9 cellular contexts compared by ENCODE assay signal in genomic region chr9:135961811-135962695, GRCh38. TPM values are rescaled to one million over a fixed set of nuclear protein-coding genes. Genes with fewer than 3 reads are reported as not detected.
DNase-seq lines count a peak whose midpoint lies in the region; ATAC-seq, FAIRE-seq and TF ChIP-seq lines count a peak whose summit lies in the region.
"Had no signal": no experiment of that assay in that cellular context is flagged by ENCODE, and none has a peak within 500 bp of the region (broad histone marks: within the 10 kb centered on the region; RNA-seq: fewer than 3 reads in every experiment).

No MANE protein-coding gene starts in this region.

- H3K79me2 ChIP-seq in DOHH2 (ENCODE audit: control insufficient read depth, low read length) = peaks cover 40% of the 10 kb centered on the region

- POLR2A ChIA-PET in A549 (lab: Yijun Ruan, JAX) = interaction anchor here (1.0 kb wide), 1 partner anchor 55 kb away, joined by 4 read pairs; the partner anchor contains the start of gene CAMSAP1

- TF ChIP-seq CTCF in A549 (IDR thresholded peaks at IDR 0.05) (no peak), DOHH2 (IDR thresholded peaks at IDR 0.05; ENCODE audit: low read depth, low read length, poor library complexity, severe bottlenecking) (no peak), upper lobe of right lung (IDR thresholded peaks at IDR 0.05) (no peak)

- H3K27me3 ChIP-seq in DOHH2 (ENCODE audit: control insufficient read depth, low read length) (no peaks in the 10 kb centered on the region), upper lobe of right lung (no peaks in the 10 kb centered on the region)
- H3K27me3 ChIP-seq: heart right ventricle had no signal

- peak overlapping the region; percentile 72 for H3K4me2 ChIP-seq in A549
- peak overlapping the region; percentile 62 for H3K4me2 ChIP-seq in DOHH2 (ENCODE audit: low read length)

- 48% methylated on average over 15 of the region's 15 CpGs for WGBS in A549 (ENCODE audit: missing lambda C conversion rate)

- H3K4me3 ChIP-seq in A549 (peak overlapping the region; percentile 19), DOHH2 (ENCODE audit: low read length) (peak overlapping the region; percentile 66), SK-N-MC (peak overlapping the region; percentile 77), upper lobe of right lung (no peak overlapping the region)

- H3K36me3 ChIP-seq in DOHH2 (ENCODE audit: control insufficient read depth, low read length) = peaks cover 9% of the 10 kb centered on the region; the same call in 1 of the 2 replicates
- no peaks in the 10 kb centered on the region for H3K36me3 ChIP-seq in SK-N-MC (ENCODE audit: insufficient read depth, low read length)
- no peaks in the 10 kb centered on the region for H3K36me3 ChIP-seq in upper lobe of right lung
- H3K36me3 ChIP-seq: heart right ventricle had no signal

- CTCF ChIA-PET in A549 (lab: Yijun Ruan, JAX) = interaction anchor here (0.7 to 14.0 kb wide), 4 partner anchors 40 to 160 kb away, joined by 3 to 220 read pairs (median 4); no protein-coding TSS in a partner anchor

- peak overlapping the region; percentile 79 for H3K9ac ChIP-seq in SK-N-MC (ENCODE audit: insufficient read length)

- H3K9me2 ChIP-seq in DOHH2 (replicated peaks; ENCODE audit: control insufficient read depth, low read length) = no peaks in the 10 kb centered on the region

- H3K27ac ChIP-seq in A549 (peak overlapping the region; percentile 9 to 28; a peak in 1 of 6 replicates), DOHH2 (ENCODE audit: low read depth, low read length) (no peak overlapping the region), SK-N-MC (peak overlapping the region; percentile 36; the same call in 1 of the 2 replicates), upper lobe of right lung (no peak overlapping the region)

- TF ChIP-seq EP300 in A549 (IDR thresholded peaks at IDR 0.05) = no peak

- H3K4me1 ChIP-seq in A549 (peaks cover 12% of the 10 kb centered on the region; the same call in 2 of the 3 replicates), DOHH2 (ENCODE audit: control insufficient read depth, low read length) (peaks cover 33% of the 10 kb centered on the region), upper lobe of right lung (peaks cover 12% of the 10 kb centered on the region)

- no peak for ATAC-seq in A549
- peak; percentile 14 for ATAC-seq in esophagus mucosa
- ATAC-seq in upper lobe of right lung = no peak

- DNase-seq in A549 (ENCODE audit: low read depth in 1 of 2, low spot score in 1 of 2) (no peak), SK-N-MC (ENCODE audit: low read depth, low spot score) (no peak), NCI-H187 treated with DMSO at 0.1 percent for 48 hours (lab: John Stamatoyannopoulos, UW) (no peak), superior temporal gyrus (ENCODE audit: extremely low spot score) (no peak), NCI-H1092 treated with DMSO at 0.1 percent for 48 hours (lab: John Stamatoyannopoulos, UW) (no peak), upper lobe of right lung (no peak)

- no peak for TF ChIP-seq RAD21 in A549 (conservative IDR thresholded peaks at IDR 0.05 in 1 of 2, IDR thresholded peaks at IDR 0.05 in 1 of 2)

- H3K9me3 ChIP-seq in A549 (no peaks in the 10 kb centered on the region), DOHH2 (ENCODE audit: control insufficient read depth, insufficient read depth, low read length) (no peaks in the 10 kb centered on the region), SK-N-MC (ENCODE audit: low read depth, low read length) (no peaks in the 10 kb centered on the region), upper lobe of right lung (no peaks in the 10 kb centered on the region)
- H3K9me3 ChIP-seq: heart right ventricle had no signal

- FAIRE-seq in A549 (lab: Jason Lieb, UNC) = no peak

- intact Hi-C loops in upper lobe of right lung (cut with DNase I) = no loop called here

- H3F3A ChIP-seq in DOHH2 (ENCODE audit: control insufficient read depth, insufficient read depth) = no peaks in the 10 kb centered on the region

- TF ChIP-seq POLR2A in A549 (IDR thresholded peaks at IDR 0.05; ENCODE audit: low read length) = no peak

- no peaks in the 10 kb centered on the region for H4K20me1 ChIP-seq in DOHH2 (ENCODE audit: control insufficient read depth, insufficient read depth, low read depth, low read length)

TF ChIP-seq in A549, 52 proteins besides CTCF, POLR2A, EP300 and RAD21:
- TF ChIP-seq TP53 (CRISPR knock-in tag; IDR thresholded peaks at IDR 0.05) (no peak), TFCP2L1 (CRISPR knock-in tag; IDR thresholded peaks at IDR 0.05) (no peak), CHD2 (IDR thresholded peaks at IDR 0.05; ENCODE audit: low read length, partially characterized antibody) (no peak), RNF2 (IDR thresholded peaks at IDR 0.05; ENCODE audit: borderline replicate concordance, low read depth) (no peak), CHD4 (IDR thresholded peaks at IDR 0.05; ENCODE audit: borderline replicate concordance) (no peak), CBX2 (IDR thresholded peaks at IDR 0.05; ENCODE audit: borderline replicate concordance, low read depth) (no peak), JUN (IDR thresholded peaks at IDR 0.05) (no peak), HOXA7 (CRISPR knock-in tag; IDR thresholded peaks at IDR 0.05) (no peak)
- TF ChIP-seq, protein P1, sequence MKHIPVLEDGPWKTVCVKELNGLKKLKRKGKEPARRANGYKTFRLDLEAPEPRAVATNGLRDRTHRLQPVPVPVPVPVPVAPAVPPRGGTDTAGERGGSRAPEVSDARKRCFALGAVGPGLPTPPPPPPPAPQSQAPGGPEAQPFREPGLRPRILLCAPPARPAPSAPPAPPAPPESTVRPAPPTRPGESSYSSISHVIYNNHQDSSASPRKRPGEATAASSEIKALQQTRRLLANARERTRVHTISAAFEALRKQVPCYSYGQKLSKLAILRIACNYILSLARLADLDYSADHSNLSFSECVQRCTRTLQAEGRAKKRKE (CRISPR knock-in tag; IDR thresholded peaks at IDR 0.05; ENCODE audit: low read depth) = no peak

RNA-seq across cellular contexts. Expression of gene UBAC1, which starts 0.9 kb away (rescaled TPM):
- polyA plus RNA-seq in A549 (2011; rRNA removed) = 31.5 and 37.6 TPM in 2 replicates
- polyA plus RNA-seq in A549 (2012; cell fraction: cytosol; rRNA removed) = 55.0 and 56.4 TPM in 2 replicates
- polyA plus RNA-seq in A549 (2012; cell fraction: nucleus; rRNA removed) = 44.6 and 56.7 TPM in 2 replicates
- 28.7 to 30.8 TPM (median 29.8 TPM) in 3 replicates for polyA plus RNA-seq in A549 (2017; fragmentation: RNase III; extraction: RNeasy Plus Mini Kit Qiagen cat#74134 plus additional on column Dnase treatment)
- 21.2 and 21.9 TPM in 2 replicates for polyA minus RNA-seq in A549 (2011; rRNA and poly(A)+ RNA removed)
- total RNA-seq in esophagus mucosa = 42.6 TPM
- total RNA-seq in upper lobe of right lung = 30.1 TPM

RNA-seq across cellular contexts. Expression of gene CAMSAP1, which starts 54.7 kb away (rescaled TPM):
- 8.6 and 11.0 TPM in 2 replicates for polyA plus RNA-seq in A549 (2011; rRNA removed)
- 7.1 and 7.8 TPM in 2 replicates for polyA plus RNA-seq in A549 (2012; cell fraction: cytosol; rRNA removed)
- polyA plus RNA-seq in A549 (2012; cell fraction: nucleus; rRNA removed) = 8.5 and 11.2 TPM in 2 replicates
- 14.6 to 16.6 TPM (median 15.0 TPM) in 3 replicates for polyA plus RNA-seq in A549 (2017; fragmentation: RNase III; extraction: RNeasy Plus Mini Kit Qiagen cat#74134 plus additional on column Dnase treatment)
- 41.1 and 49.9 TPM in 2 replicates for polyA minus RNA-seq in A549 (2011; rRNA and poly(A)+ RNA removed)
- 52.7 TPM for total RNA-seq in esophagus mucosa
- total RNA-seq in upper lobe of right lung = 26.5 TPM

Comparison
In these comparisons a context has a peak if more than half of its experiments do, and no peak if none do; other contexts are left out.
1. H3K27ac ChIP-seq: peak in A549 (2 of 2) and SK-N-MC (single experiment); none in DOHH2 (single experiment) and upper lobe of right lung (single experiment).